In genomic region chr2:212595036-212595654, GRCh38 we compare ENCODE assay signal across 8 cellular contexts. TPM values are rescaled to one million over a fixed set of nuclear protein-coding genes. Genes with fewer than 3 reads are reported as not detected.
DNase-seq lines count a peak whose midpoint lies in the region; ATAC-seq and TF ChIP-seq lines count a peak whose summit lies in the region.

No MANE protein-coding gene starts in this region.

- intact Hi-C loops in mammary epithelial cell (cut with micrococcal nuclease), result loop anchor here (1.0 to 10.0 kb wide), 9 partner anchors 52 to 642 kb away; no protein-coding TSS in a partner anchor
- intact Hi-C loops in activated T-helper 1 cell treated with anti-CD3 and anti-CD28 coated beads, Interleukin-12 subunit alpha, Interleukin-12 subunit beta, Interleukin-2, Interleukin-4 antibody, amounts not matched to agents 30 ng/mL and 10 ng/mL and 1 ng/mL, durations not matched to agents 14 hours and 24 hours and 36 hours (cut with micrococcal nuclease), result no loop called here

- no peaks in the 10 kb centered on the region for H3K36me3 ChIP-seq in Karpas-422 (ENCODE audit: insufficient read depth, low read length)
- no peaks in the 10 kb centered on the region for H3K36me3 ChIP-seq in mammary epithelial cell (ENCODE audit: insufficient read depth, low read length)
- no peaks in the 10 kb centered on the region for H3K36me3 ChIP-seq in Peyer's patch

- no peak overlapping the region for H3K27ac Mint-ChIP-seq in activated T-helper 1 cell treated with anti-CD3 and anti-CD28 coated beads, Interleukin-12 subunit alpha, Interleukin-12 subunit beta, Interleukin-2, Interleukin-4 antibody, amounts not matched to agents 30 ng/mL and 10 ng/mL and 1 ng/mL, durations not matched to agents 14 hours and 24 hours and 36 hours

- H3K27me3 ChIP-seq in Karpas-422 (ENCODE audit: low read length) (no peaks in the 10 kb centered on the region), mammary epithelial cell (ENCODE audit: insufficient read depth, low read length) (no peaks in the 10 kb centered on the region), Peyer's patch (no peaks in the 10 kb centered on the region)

- H3K4me1 Mint-ChIP-seq in activated T-helper 1 cell treated with anti-CD3 and anti-CD28 coated beads, Interleukin-12 subunit alpha, Interleukin-12 subunit beta, Interleukin-2, Interleukin-4 antibody, amounts not matched to agents 30 ng/mL and 10 ng/mL and 1 ng/mL, durations not matched to agents 14 hours and 24 hours and 36 hours (ENCODE audit: low read depth), result no peaks in the 10 kb centered on the region

- no TSS peak for BruUV-seq in mammary epithelial cell (replicated peaks; lab: Mats Ljungman, UMichigan)

- ATAC-seq in GM18870 (IDR thresholded peaks at IDR 0.05; ENCODE audit: unreplicated experiment) (peak; percentile 57), HG02852 (IDR thresholded peaks at IDR 0.05; ENCODE audit: unreplicated experiment) (no peak)

- H3K4me1 ChIP-seq in Karpas-422 (ENCODE audit: low read length) (no peaks in the 10 kb centered on the region), mammary epithelial cell (ENCODE audit: insufficient read depth, low read length) (peaks cover 15% of the 10 kb centered on the region), Peyer's patch (no peaks in the 10 kb centered on the region)

- no peaks in the 10 kb centered on the region for H4K20me1 ChIP-seq in Karpas-422 (ENCODE audit: insufficient read depth, low read depth, low read length)
- H4K20me1 ChIP-seq in mammary epithelial cell (ENCODE audit: insufficient read depth, low read length), result no peaks in the 10 kb centered on the region

- H3K4me3 ChIP-seq in Karpas-422 (ENCODE audit: low read length), result no peak overlapping the region
- no peak overlapping the region for H3K4me3 ChIP-seq in mammary epithelial cell (replicated peaks in 1 of 3; ENCODE audit: insufficient read depth in 1 of 3, low read depth in 2 of 3, low read length in 3 of 3)
- no peak overlapping the region for H3K4me3 ChIP-seq in Peyer's patch

- H3K9me3 Mint-ChIP-seq in activated T-helper 1 cell treated with anti-CD3 and anti-CD28 coated beads, Interleukin-12 subunit alpha, Interleukin-12 subunit beta, Interleukin-2, Interleukin-4 antibody, amounts not matched to agents 30 ng/mL and 10 ng/mL and 1 ng/mL, durations not matched to agents 14 hours and 24 hours and 36 hours, result no peaks in the 10 kb centered on the region

- DNase-seq in AG08395 (ENCODE audit: low spot score), result peak; percentile 7
- DNase-seq in Karpas-422, result peak; percentile 41
- peak; percentile 46 for DNase-seq in mammary epithelial cell
- DNase-seq in activated T-helper 1 cell treated with anti-CD3 and anti-CD28 coated beads, Interleukin-12 subunit alpha, Interleukin-12 subunit beta, Interleukin-2, Interleukin-4 antibody, amounts not matched to agents 30 ng/mL and 10 ng/mL and 1 ng/mL, durations not matched to agents 14 hours and 24 hours and 36 hours (ENCODE audit: low spot score), result no peak
- no peak for DNase-seq in Peyer's patch
- DNase-seq in activated T-cell treated with anti-CD3 and anti-CD28 coated beads, Interleukin-2, amount 50 U/mL, for 1 hour, result no peak

- H3K4me2 ChIP-seq in Karpas-422 (ENCODE audit: low read depth, low read length, poor library complexity, severe bottlenecking), result no peak overlapping the region
- H3K4me2 ChIP-seq in mammary epithelial cell (ENCODE audit: insufficient read depth, low read depth, low read length), result peak overlapping the region; percentile 30

- CTCF ChIA-PET in mammary epithelial cell (lab: Charles Lee; ENCODE audit: low non-redundant PET), result no interaction called here

- no peak for TF ChIP-seq POLR2A in Peyer's patch (IDR thresholded peaks at IDR 0.05)

- H2AFZ ChIP-seq in Karpas-422 (ENCODE audit: low read length), result no peak overlapping the region
- peak overlapping the region; percentile 67 for H2AFZ ChIP-seq in mammary epithelial cell (ENCODE audit: low read depth, low read length)

- H3K79me2 ChIP-seq in Karpas-422 (ENCODE audit: low read length) (no peaks in the 10 kb centered on the region), mammary epithelial cell (ENCODE audit: insufficient read depth, low read length) (no peaks in the 10 kb centered on the region)

- TF ChIP-seq CTCF in mammary epithelial cell (conservative IDR thresholded peaks at IDR 0.05 in 1 of 2, IDR thresholded peaks at IDR 0.05 in 1 of 2; ENCODE audit: extremely low read depth in 1 of 2, insufficient read depth in 1 of 2, low read depth in 1 of 2, low read length in 2 of 2) (peak; percentile 57 to 61), Peyer's patch (IDR thresholded peaks at IDR 0.05) (no peak)

- H3K27me3 Mint-ChIP-seq in activated T-helper 1 cell treated with anti-CD3 and anti-CD28 coated beads, Interleukin-12 subunit alpha, Interleukin-12 subunit beta, Interleukin-2, Interleukin-4 antibody, amounts not matched to agents 30 ng/mL and 10 ng/mL and 1 ng/mL, durations not matched to agents 14 hours and 24 hours and 36 hours (ENCODE audit: insufficient read depth), result peaks cover 2% of the 10 kb centered on the region

- H3K9me3 ChIP-seq in Karpas-422 (ENCODE audit: low read length) (no peaks in the 10 kb centered on the region), mammary epithelial cell (replicated peaks; ENCODE audit: insufficient read depth, low read length) (no peaks in the 10 kb centered on the region), Peyer's patch (no peaks in the 10 kb centered on the region)

- in situ Hi-C loops in mammary epithelial cell (cut with MboI; ENCODE audit: low sequenced_read_pairs in 2 of 2), result loop anchor here (5.0 to 10.0 kb wide), 2 partner anchors 557 to 570 kb away; partner anchors contain the start of gene IKZF2 (in 1 of the 2)

- H3K9me2 ChIP-seq in Karpas-422 (replicated peaks; ENCODE audit: insufficient read depth, low read length), result no peaks in the 10 kb centered on the region

- dilution Hi-C loops in mammary epithelial cell (cut with HindIII; ENCODE audit: low sequenced_read_pairs), result no loop called here

- no peak overlapping the region for H3K27ac ChIP-seq in Karpas-422 (ENCODE audit: low read length)
- H3K27ac ChIP-seq in mammary epithelial cell (ENCODE audit: insufficient read depth, low read depth, low read length), result no peak overlapping the region
- H3K27ac ChIP-seq in Peyer's patch, result no peak overlapping the region

- no peak overlapping the region for H3K4me3 Mint-ChIP-seq in activated T-helper 1 cell treated with anti-CD3 and anti-CD28 coated beads, Interleukin-12 subunit alpha, Interleukin-12 subunit beta, Interleukin-2, Interleukin-4 antibody, amounts not matched to agents 30 ng/mL and 10 ng/mL and 1 ng/mL, durations not matched to agents 14 hours and 24 hours and 36 hours

- WGBS in mammary epithelial cell (ENCODE audit: low coverage, missing lambda C conversion rate), result 2% methylated on average over 3 of the region's 3 CpGs

- H3K9ac ChIP-seq in Karpas-422 (ENCODE audit: low read length), result no peak overlapping the region
- H3K9ac ChIP-seq in mammary epithelial cell (ENCODE audit: insufficient read depth, low read length), result no peak overlapping the region

- no peaks in the 10 kb centered on the region for H3K36me3 Mint-ChIP-seq in activated T-helper 1 cell treated with anti-CD3 and anti-CD28 coated beads, Interleukin-12 subunit alpha, Interleukin-12 subunit beta, Interleukin-2, Interleukin-4 antibody, amounts not matched to agents 30 ng/mL and 10 ng/mL and 1 ng/mL, durations not matched to agents 14 hours and 24 hours and 36 hours (ENCODE audit: low read depth)

RNA-seq across cellular contexts. Expression of gene ERBB4, which starts 56.5 kb away (rescaled TPM):
- not detected in 2 replicates for total RNA-seq in Karpas-422 (2014; rRNA removed; shearing (Covaris generic); ENCODE audit: low replicate concordance)
- total RNA-seq in mammary epithelial cell, result not detected
- polyA plus RNA-seq in mammary epithelial cell, result not detected
- not detected for polyA minus RNA-seq in mammary epithelial cell
- not detected in 2 replicates for total RNA-seq in activated T-helper 1 cell treated with anti-CD3 and anti-CD28 coated beads, Interleukin-12 subunit alpha, Interleukin-12 subunit beta, Interleukin-2, Interleukin-4 antibody, amounts not matched to agents 30 ng/mL and 10 ng/mL and 1 ng/mL, durations not matched to agents 14 hours and 24 hours and 36 hours
- under 1 TPM in 2 of 4 donors, not detected in 2; 0.09 to 0.67 TPM for total RNA-seq in Peyer's patch

Comparison
In these comparisons a context has a peak if more than half of its experiments do, and no peak if none do; other contexts are left out.
1. DNase-seq: peak in AG08395 (single experiment), Karpas-422 (single experiment) and mammary epithelial cell (single experiment); none in activated T-helper 1 cell treated with anti-CD3 and anti-CD28 coated beads, Interleukin-12 subunit alpha, Interleukin-12 subunit beta, Interleukin-2, Interleukin-4 antibody, amounts not matched to agents 30 ng/mL and 10 ng/mL and 1 ng/mL, durations not matched to agents 14 hours and 24 hours and 36 hours (single experiment), Peyer's patch (0 of 3) and activated T-cell treated with anti-CD3 and anti-CD28 coated beads, Interleukin-2, amount 50 U/mL, for 1 hour (single experiment).
2. CTCF ChIP-seq: peak in mammary epithelial cell (2 of 2); none in Peyer's patch (0 of 6).